15 cellular contexts compared by ENCODE assay signal in genomic region chr3:45426161-45426560, GRCh38. TPM values are rescaled to one million over a fixed set of nuclear protein-coding genes. Genes with fewer than 3 reads are reported as not detected.
A peak's percentile ranks its signal among the peaks of the same experiment; 100 is the strongest.
DNase-seq lines count a peak whose midpoint lies in the region; ATAC-seq, FAIRE-seq and TF ChIP-seq lines count a peak whose summit lies in the region.
"Had no signal": no experiment of that assay in that cellular context is flagged by ENCODE, and none has a peak within 500 bp of the region (broad histone marks: within the 10 kb centered on the region; RNA-seq: fewer than 3 reads in every experiment).

No MANE protein-coding gene starts in this region.

- TF ChIP-seq CTCF in GM23338 (conservative IDR thresholded peaks at IDR 0.05; ENCODE audit: low read depth in 2 of 2) (no peak), bronchial epithelial cell (IDR thresholded peaks at IDR 0.05; ENCODE audit: insufficient read depth, low read length, severe bottlenecking) (no peak), mucosa of descending colon (IDR thresholded peaks at IDR 0.05) (no peak)

- no peak overlapping the region for H3K9ac ChIP-seq in Karpas-422 (ENCODE audit: low read length)
- H3K9ac ChIP-seq: BLaER1 treated with 17β-estradiol and CSF1 and Interleukin-3, amounts not matched to agents 10 nM and 100 nM had no signal

- no peak overlapping the region for H3K4me3 Mint-ChIP-seq in GM23338
- H3K4me3 Mint-ChIP-seq in activated T-helper 17 cell treated with anti-CD3 and anti-CD28 coated beads, Interleukin-2, amount 50 U/mL, for 72 hours, result no peak overlapping the region
- no peak overlapping the region for H3K4me3 Mint-ChIP-seq in activated CD4-positive, alpha-beta memory T cell treated with anti-CD3 and anti-CD28 coated beads, Interleukin-2, amount 10 ng/mL, durations not matched to agents 7 days and 5 days
- H3K4me3 Mint-ChIP-seq: activated T-helper 1 cell treated with anti-CD3 and anti-CD28 coated beads, Interleukin-12 subunit alpha, Interleukin-12 subunit beta, Interleukin-2, Interleukin-4 antibody, amounts not matched to agents 30 ng/mL and 10 ng/mL and 1 ng/mL, durations not matched to agents 14 hours and 24 hours and 36 hours; central memory CD8-positive, alpha-beta T cell; stimulated activated effector memory CD8-positive, alpha-beta T cell treated with anti-CD3 and anti-CD28 coated beads, Interleukin-12 subunit alpha, Interleukin-12 subunit beta, amount 100 ng/mL, for 72 hours had no signal

- H3K4me1 ChIP-seq in GM23338 (ENCODE audit: insufficient read depth) (peaks cover 10% of the 10 kb centered on the region), mucosa of descending colon (ENCODE audit: low read depth) (peaks cover 4% of the 10 kb centered on the region), Karpas-422 (ENCODE audit: low read length) (no peaks in the 10 kb centered on the region)

- H3K79me2 ChIP-seq in GM23338 (replicated peaks; ENCODE audit: insufficient read depth) (no peaks in the 10 kb centered on the region; the same call in 1 of the 2 replicates), Karpas-422 (ENCODE audit: low read length) (peaks cover 41% of the 10 kb centered on the region)

- ATAC-seq in GM23338 (peak; percentile 97), mucosa of descending colon (peak; percentile 67)
- no peak for ATAC-seq in activated T-helper 17 cell treated with anti-CD3 and anti-CD28 coated beads, Interleukin-2, amount 50 U/mL, for 72 hours (replicated peaks)
- ATAC-seq: Panc1; stimulated activated effector memory CD8-positive, alpha-beta T cell treated with anti-CD3 and anti-CD28 coated beads, Interleukin-12 subunit alpha, Interleukin-12 subunit beta, amount 100 ng/mL, for 72 hours had no signal

- no peak overlapping the region for H3K27ac ChIP-seq in GM23338 (ENCODE audit: low read depth)
- H3K27ac ChIP-seq in Karpas-422 (ENCODE audit: low read length), result no peak overlapping the region
- H3K27ac ChIP-seq: BLaER1 treated with 17β-estradiol and CSF1 and Interleukin-3, amounts not matched to agents 10 nM and 100 nM had no signal

- H3K4me3 ChIP-seq in GM23338, result no peak overlapping the region
- no peak overlapping the region for H3K4me3 ChIP-seq in bronchial epithelial cell (ENCODE audit: low read depth, low read length)
- H3K4me3 ChIP-seq in mucosa of descending colon, result no peak overlapping the region
- H3K4me3 ChIP-seq in Karpas-422 (ENCODE audit: low read length), result no peak overlapping the region
- H3K4me3 ChIP-seq: BLaER1 treated with 17β-estradiol and CSF1 and Interleukin-3, amounts not matched to agents 10 nM and 100 nM; MG63 had no signal

- no peaks in the 10 kb centered on the region for H3K9me2 ChIP-seq in GM23338 (ENCODE audit: insufficient read depth)
- no peaks in the 10 kb centered on the region for H3K9me2 ChIP-seq in Karpas-422 (replicated peaks; ENCODE audit: insufficient read depth, low read length)

- peaks cover 15% of the 10 kb centered on the region for H3K4me1 Mint-ChIP-seq in GM23338
- H3K4me1 Mint-ChIP-seq in activated T-helper 17 cell treated with anti-CD3 and anti-CD28 coated beads, Interleukin-2, amount 50 U/mL, for 72 hours, result no peaks in the 10 kb centered on the region
- no peaks in the 10 kb centered on the region for H3K4me1 Mint-ChIP-seq in activated CD4-positive, alpha-beta memory T cell treated with anti-CD3 and anti-CD28 coated beads, Interleukin-2, amount 10 ng/mL, durations not matched to agents 7 days and 5 days
- H3K4me1 Mint-ChIP-seq: central memory CD8-positive, alpha-beta T cell; stimulated activated effector memory CD8-positive, alpha-beta T cell treated with anti-CD3 and anti-CD28 coated beads, Interleukin-12 subunit alpha, Interleukin-12 subunit beta, amount 100 ng/mL, for 72 hours had no signal

- H3K9me3 ChIP-seq in mucosa of descending colon, result no peaks in the 10 kb centered on the region
- H3K9me3 ChIP-seq in Karpas-422 (ENCODE audit: low read length), result no peaks in the 10 kb centered on the region
- H3K9me3 ChIP-seq: MG63 had no signal

- peaks cover 22% of the 10 kb centered on the region for H3K36me3 Mint-ChIP-seq in GM23338 (ENCODE audit: low read depth)
- peaks cover 35% of the 10 kb centered on the region for H3K36me3 Mint-ChIP-seq in activated T-helper 17 cell treated with anti-CD3 and anti-CD28 coated beads, Interleukin-2, amount 50 U/mL, for 72 hours (ENCODE audit: low read depth)
- peaks cover 5% of the 10 kb centered on the region for H3K36me3 Mint-ChIP-seq in activated CD4-positive, alpha-beta memory T cell treated with anti-CD3 and anti-CD28 coated beads, Interleukin-2, amount 10 ng/mL, durations not matched to agents 7 days and 5 days (ENCODE audit: low read depth)

- H3K9me3 Mint-ChIP-seq in GM23338, result no peaks in the 10 kb centered on the region
- H3K9me3 Mint-ChIP-seq in activated T-helper 17 cell treated with anti-CD3 and anti-CD28 coated beads, Interleukin-2, amount 50 U/mL, for 72 hours, result no peaks in the 10 kb centered on the region
- no peaks in the 10 kb centered on the region for H3K9me3 Mint-ChIP-seq in activated CD4-positive, alpha-beta memory T cell treated with anti-CD3 and anti-CD28 coated beads, Interleukin-2, amount 10 ng/mL, durations not matched to agents 7 days and 5 days
- H3K9me3 Mint-ChIP-seq: activated T-helper 1 cell treated with anti-CD3 and anti-CD28 coated beads, Interleukin-12 subunit alpha, Interleukin-12 subunit beta, Interleukin-2, Interleukin-4 antibody, amounts not matched to agents 30 ng/mL and 10 ng/mL and 1 ng/mL, durations not matched to agents 14 hours and 24 hours and 36 hours; central memory CD8-positive, alpha-beta T cell; stimulated activated effector memory CD8-positive, alpha-beta T cell treated with anti-CD3 and anti-CD28 coated beads, Interleukin-12 subunit alpha, Interleukin-12 subunit beta, amount 100 ng/mL, for 72 hours had no signal

- CTCF ChIA-PET in activated CD4-positive, alpha-beta memory T cell treated with anti-CD3 and anti-CD28 coated beads, Interleukin-2, amount 10 ng/mL, durations not matched to agents 7 days and 5 days (lab: Charles Lee), result interaction anchor here (1.0 kb wide), 1 partner anchor 234 kb away, joined by 5 read pairs; no protein-coding TSS in a partner anchor

- no peak for FAIRE-seq in bronchial epithelial cell (lab: Jason Lieb, UNC)

- H3K27me3 ChIP-seq in GM23338 (ENCODE audit: insufficient read depth), result no peaks in the 10 kb centered on the region
- no peaks in the 10 kb centered on the region for H3K27me3 ChIP-seq in bronchial epithelial cell (ENCODE audit: control insufficient read depth, insufficient read depth, low read length)
- H3K27me3 ChIP-seq in Karpas-422 (ENCODE audit: low read length), result no peaks in the 10 kb centered on the region
- H3K27me3 ChIP-seq: BLaER1 treated with 17β-estradiol and CSF1 and Interleukin-3, amounts not matched to agents 10 nM and 100 nM; MG63 had no signal

- H3K4me2 ChIP-seq in GM23338 (peak overlapping the region; percentile 9; the same call in 1 of the 2 replicates), Karpas-422 (ENCODE audit: low read depth, low read length, poor library complexity, severe bottlenecking) (no peak overlapping the region)
- H3K4me2 ChIP-seq: BLaER1 treated with 17β-estradiol and CSF1 and Interleukin-3, amounts not matched to agents 10 nM and 100 nM had no signal

- POLR2A ChIA-PET in activated CD4-positive, alpha-beta memory T cell treated with anti-CD3 and anti-CD28 coated beads, Interleukin-2, amount 10 ng/mL, durations not matched to agents 7 days and 5 days (lab: Charles Lee), result no interaction called here

- DNase-seq in GM23338 (ENCODE audit: low spot score) (peak; percentile 88), NCI-H2107 (lab: John Stamatoyannopoulos, UW) (peak; percentile 7), bronchial epithelial cell (ENCODE audit: low read depth) (peak; percentile 21), mucosa of descending colon (peak in 1 of 3 donors; percentile 22), Karpas-422 (no peak)
- no peak for DNase-seq in activated CD4-positive, alpha-beta memory T cell treated with anti-CD3 and anti-CD28 coated beads, Interleukin-2, amount 10 ng/mL, durations not matched to agents 7 days and 5 days
- DNase-seq: MG63, NCI-H524 treated with DMSO at 0.1 percent for 48 hours had no signal

- H3K36me3 ChIP-seq in GM23338 (ENCODE audit: insufficient read depth), result no peaks in the 10 kb centered on the region; the same call in 1 of the 2 replicates
- no peaks in the 10 kb centered on the region for H3K36me3 ChIP-seq in bronchial epithelial cell (ENCODE audit: control insufficient read depth, insufficient read depth, low read length)
- no peaks in the 10 kb centered on the region for H3K36me3 ChIP-seq in mucosa of descending colon (ENCODE audit: low read depth)
- peaks cover 37% of the 10 kb centered on the region for H3K36me3 ChIP-seq in Karpas-422 (ENCODE audit: insufficient read depth, low read length)
- H3K36me3 ChIP-seq: MG63 had no signal

- no peaks in the 10 kb centered on the region; the same call in 1 of the 2 replicates for H3F3A ChIP-seq in GM23338 (replicated peaks; ENCODE audit: low read depth)

- intact Hi-C loops in mucosa of descending colon (cut with DNase I, micrococcal nuclease), result no loop called here

- no peak overlapping the region for H3K27ac Mint-ChIP-seq in GM23338
- H3K27ac Mint-ChIP-seq in activated T-helper 17 cell treated with anti-CD3 and anti-CD28 coated beads, Interleukin-2, amount 50 U/mL, for 72 hours, result no peak overlapping the region
- H3K27ac Mint-ChIP-seq in activated CD4-positive, alpha-beta memory T cell treated with anti-CD3 and anti-CD28 coated beads, Interleukin-2, amount 10 ng/mL, durations not matched to agents 7 days and 5 days, result no peak overlapping the region
- H3K27ac Mint-ChIP-seq: activated T-helper 1 cell treated with anti-CD3 and anti-CD28 coated beads, Interleukin-12 subunit alpha, Interleukin-12 subunit beta, Interleukin-2, Interleukin-4 antibody, amounts not matched to agents 30 ng/mL and 10 ng/mL and 1 ng/mL, durations not matched to agents 14 hours and 24 hours and 36 hours; progenitor cell of endocrine pancreas; stimulated activated effector memory CD8-positive, alpha-beta T cell treated with anti-CD3 and anti-CD28 coated beads, Interleukin-12 subunit alpha, Interleukin-12 subunit beta, amount 100 ng/mL, for 72 hours had no signal

- H3K27me3 Mint-ChIP-seq in GM23338 (ENCODE audit: insufficient read depth, low read depth, poor library complexity), result peaks cover 2% of the 10 kb centered on the region
- H3K27me3 Mint-ChIP-seq in activated T-helper 17 cell treated with anti-CD3 and anti-CD28 coated beads, Interleukin-2, amount 50 U/mL, for 72 hours, result no peaks in the 10 kb centered on the region
- H3K27me3 Mint-ChIP-seq in activated CD4-positive, alpha-beta memory T cell treated with anti-CD3 and anti-CD28 coated beads, Interleukin-2, amount 10 ng/mL, durations not matched to agents 7 days and 5 days, result no peaks in the 10 kb centered on the region
- H3K27me3 Mint-ChIP-seq: central memory CD8-positive, alpha-beta T cell; progenitor cell of endocrine pancreas had no signal

- no peak overlapping the region for H2AFZ ChIP-seq in GM23338
- H2AFZ ChIP-seq in Karpas-422 (ENCODE audit: low read length), result no peak overlapping the region

- H4K20me1 ChIP-seq in GM23338 (replicated peaks; ENCODE audit: insufficient read depth) (no peaks in the 10 kb centered on the region; the same call in 1 of the 2 replicates), Karpas-422 (ENCODE audit: insufficient read depth, low read depth, low read length) (no peaks in the 10 kb centered on the region)
- H4K20me1 ChIP-seq: BLaER1 treated with 17β-estradiol and CSF1 and Interleukin-3, amounts not matched to agents 10 nM and 100 nM had no signal

RNA-seq across cellular contexts. Expression of gene LARS2, which starts 37.8 kb away (rescaled TPM):
- total RNA-seq in GM23338 (2014; rRNA removed; shearing (Covaris generic)), result 47.1 and 51.8 TPM in 2 replicates
- 8.9 and 13.4 TPM in 2 replicates for polyA plus RNA-seq in GM23338 (2016; fragmentation: Nextera tagmentation; extraction: Ambion mirVana)
- total RNA-seq in bronchial epithelial cell (19.0 and 19.1 TPM in 2 replicates), mucosa of descending colon (10 to 100 TPM; 22.2 to 32.3 (median 23.8) TPM)
- 10 to 100 TPM; 14.8 to 38.0 TPM for total RNA-seq in activated T-helper 17 cell treated with anti-CD3 and anti-CD28 coated beads, Interleukin-2, amount 50 U/mL, for 72 hours
- 17.7 and 19.6 TPM in 2 replicates for total RNA-seq in Karpas-422 (2014; rRNA removed; shearing (Covaris generic); ENCODE audit: low replicate concordance)
- 10 to 100 TPM; 17.8 TPM for total RNA-seq in activated CD4-positive, alpha-beta memory T cell treated with anti-CD3 and anti-CD28 coated beads, Interleukin-2, amount 10 ng/mL, durations not matched to agents 7 days and 5 days

Comparison
In these comparisons a context has a peak if more than half of its experiments do, and no peak if none do; other contexts are left out.
1. DNase-seq: peak in GM23338 (single experiment), NCI-H2107 (single experiment) and bronchial epithelial cell (single experiment); none in Karpas-422 (single experiment) and activated CD4-positive, alpha-beta memory T cell treated with anti-CD3 and anti-CD28 coated beads, Interleukin-2, amount 10 ng/mL, durations not matched to agents 7 days and 5 days (single experiment).